Comparison of ENCODE assay signal across 1 cellular context in the genomic region with DNA sequence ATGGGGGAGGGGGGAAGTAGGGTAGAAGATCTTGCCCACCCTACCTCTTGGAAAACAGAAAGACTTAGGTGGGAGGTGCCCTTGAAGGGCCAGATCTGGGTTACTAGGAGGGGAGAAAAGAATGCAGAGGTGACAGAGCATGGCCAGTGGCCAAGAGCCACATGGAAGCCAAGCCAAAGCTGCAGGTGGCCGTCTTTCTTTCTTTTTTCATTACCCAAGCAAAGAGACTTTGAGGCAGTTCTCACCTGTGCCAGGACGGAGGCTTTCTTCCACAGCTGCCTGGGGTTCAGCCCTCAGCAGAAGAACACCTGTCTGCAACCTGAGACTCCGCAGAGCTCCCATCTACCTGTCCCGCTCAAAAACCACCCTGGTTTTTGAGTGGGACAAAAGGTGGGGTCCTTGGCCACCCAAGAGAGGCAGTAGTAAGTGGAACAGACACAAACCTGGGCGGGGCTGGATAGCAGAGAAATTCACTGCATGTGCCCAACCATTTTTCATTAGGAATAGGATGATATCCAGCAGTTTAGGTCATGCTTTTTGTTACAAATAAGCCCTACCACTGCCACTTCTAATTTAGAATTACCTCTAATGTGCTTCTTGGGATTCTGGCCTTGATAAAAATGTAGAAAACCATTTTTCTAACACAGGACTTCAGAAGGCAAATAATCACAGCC.
TF ChIP-seq lines count a peak whose summit lies in the region.

No MANE protein-coding gene starts in this region.

TF ChIP-seq in GM23338, 12 proteins besides CTCF, POLR2A, EP300 and RAD21:
- TF ChIP-seq ZNF114 (CRISPR knock-in tag; IDR thresholded peaks at IDR 0.05): no peak
- no peak for TF ChIP-seq POLR2AphosphoS5 (IDR thresholded peaks at IDR 0.05; ENCODE audit: low read depth)
- TF ChIP-seq EZH2 (IDR thresholded peaks at IDR 0.05; ENCODE audit: low read depth, unreplicated experiment): no peak
- TF ChIP-seq, protein P1, sequence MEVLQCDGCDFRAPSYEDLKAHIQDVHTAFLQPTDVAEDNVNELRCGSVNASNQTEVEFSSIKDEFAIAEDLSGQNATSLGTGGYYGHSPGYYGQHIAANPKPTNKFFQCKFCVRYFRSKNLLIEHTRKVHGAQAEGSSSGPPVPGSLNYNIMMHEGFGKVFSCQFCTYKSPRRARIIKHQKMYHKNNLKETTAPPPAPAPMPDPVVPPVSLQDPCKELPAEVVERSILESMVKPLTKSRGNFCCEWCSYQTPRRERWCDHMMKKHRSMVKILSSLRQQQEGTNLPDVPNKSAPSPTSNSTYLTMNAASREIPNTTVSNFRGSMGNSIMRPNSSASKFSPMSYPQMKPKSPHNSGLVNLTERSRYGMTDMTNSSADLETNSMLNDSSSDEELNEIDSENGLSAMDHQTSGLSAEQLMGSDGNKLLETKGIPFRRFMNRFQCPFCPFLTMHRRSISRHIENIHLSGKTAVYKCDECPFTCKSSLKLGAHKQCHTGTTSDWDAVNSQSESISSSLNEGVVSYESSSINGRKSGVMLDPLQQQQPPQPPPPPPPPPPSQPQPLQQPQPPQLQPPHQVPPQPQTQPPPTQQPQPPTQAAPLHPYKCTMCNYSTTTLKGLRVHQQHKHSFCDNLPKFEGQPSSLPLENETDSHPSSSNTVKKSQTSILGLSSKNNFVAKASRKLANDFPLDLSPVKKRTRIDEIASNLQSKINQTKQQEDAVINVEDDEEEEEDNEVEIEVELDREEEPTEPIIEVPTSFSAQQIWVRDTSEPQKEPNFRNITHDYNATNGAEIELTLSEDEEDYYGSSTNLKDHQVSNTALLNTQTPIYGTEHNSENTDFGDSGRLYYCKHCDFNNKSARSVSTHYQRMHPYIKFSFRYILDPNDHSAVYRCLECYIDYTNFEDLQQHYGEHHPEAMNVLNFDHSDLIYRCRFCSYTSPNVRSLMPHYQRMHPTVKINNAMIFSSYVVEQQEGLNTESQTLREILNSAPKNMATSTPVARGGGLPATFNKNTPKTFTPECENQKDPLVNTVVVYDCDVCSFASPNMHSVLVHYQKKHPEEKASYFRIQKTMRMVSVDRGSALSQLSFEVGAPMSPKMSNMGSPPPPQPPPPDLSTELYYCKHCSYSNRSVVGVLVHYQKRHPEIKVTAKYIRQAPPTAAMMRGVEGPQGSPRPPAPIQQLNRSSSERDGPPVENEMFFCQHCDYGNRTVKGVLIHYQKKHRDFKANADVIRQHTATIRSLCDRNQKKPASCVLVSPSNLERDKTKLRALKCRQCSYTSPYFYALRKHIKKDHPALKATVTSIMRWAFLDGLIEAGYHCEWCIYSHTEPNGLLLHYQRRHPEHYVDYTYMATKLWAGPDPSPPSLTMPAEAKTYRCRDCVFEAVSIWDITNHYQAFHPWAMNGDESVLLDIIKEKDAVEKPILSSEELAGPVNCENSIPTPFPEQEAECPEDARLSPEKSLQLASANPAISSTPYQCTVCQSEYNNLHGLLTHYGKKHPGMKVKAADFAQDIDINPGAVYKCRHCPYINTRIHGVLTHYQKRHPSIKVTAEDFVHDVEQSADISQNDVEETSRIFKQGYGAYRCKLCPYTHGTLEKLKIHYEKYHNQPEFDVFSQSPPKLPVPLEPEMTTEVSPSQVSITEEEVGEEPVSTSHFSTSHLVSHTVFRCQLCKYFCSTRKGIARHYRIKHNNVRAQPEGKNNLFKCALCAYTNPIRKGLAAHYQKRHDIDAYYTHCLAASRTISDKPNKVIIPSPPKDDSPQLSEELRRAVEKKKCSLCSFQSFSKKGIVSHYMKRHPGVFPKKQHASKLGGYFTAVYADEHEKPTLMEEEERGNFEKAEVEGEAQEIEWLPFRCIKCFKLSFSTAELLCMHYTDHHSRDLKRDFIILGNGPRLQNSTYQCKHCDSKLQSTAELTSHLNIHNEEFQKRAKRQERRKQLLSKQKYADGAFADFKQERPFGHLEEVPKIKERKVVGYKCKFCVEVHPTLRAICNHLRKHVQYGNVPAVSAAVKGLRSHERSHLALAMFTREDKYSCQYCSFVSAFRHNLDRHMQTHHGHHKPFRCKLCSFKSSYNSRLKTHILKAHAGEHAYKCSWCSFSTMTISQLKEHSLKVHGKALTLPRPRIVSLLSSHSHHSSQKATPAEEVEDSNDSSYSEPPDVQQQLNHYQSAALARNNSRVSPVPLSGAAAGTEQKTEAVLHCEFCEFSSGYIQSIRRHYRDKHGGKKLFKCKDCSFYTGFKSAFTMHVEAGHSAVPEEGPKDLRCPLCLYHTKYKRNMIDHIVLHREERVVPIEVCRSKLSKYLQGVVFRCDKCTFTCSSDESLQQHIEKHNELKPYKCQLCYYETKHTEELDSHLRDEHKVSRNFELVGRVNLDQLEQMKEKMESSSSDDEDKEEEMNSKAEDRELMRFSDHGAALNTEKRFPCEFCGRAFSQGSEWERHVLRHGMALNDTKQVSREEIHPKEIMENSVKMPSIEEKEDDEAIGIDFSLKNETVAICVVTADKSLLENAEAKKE (CRISPR knock-in tag; IDR thresholded peaks at IDR 0.05): no peak
- no peak for TF ChIP-seq NANOG (IDR thresholded peaks at IDR 0.05; ENCODE audit: borderline replicate concordance)
- TF ChIP-seq, protein P2, sequence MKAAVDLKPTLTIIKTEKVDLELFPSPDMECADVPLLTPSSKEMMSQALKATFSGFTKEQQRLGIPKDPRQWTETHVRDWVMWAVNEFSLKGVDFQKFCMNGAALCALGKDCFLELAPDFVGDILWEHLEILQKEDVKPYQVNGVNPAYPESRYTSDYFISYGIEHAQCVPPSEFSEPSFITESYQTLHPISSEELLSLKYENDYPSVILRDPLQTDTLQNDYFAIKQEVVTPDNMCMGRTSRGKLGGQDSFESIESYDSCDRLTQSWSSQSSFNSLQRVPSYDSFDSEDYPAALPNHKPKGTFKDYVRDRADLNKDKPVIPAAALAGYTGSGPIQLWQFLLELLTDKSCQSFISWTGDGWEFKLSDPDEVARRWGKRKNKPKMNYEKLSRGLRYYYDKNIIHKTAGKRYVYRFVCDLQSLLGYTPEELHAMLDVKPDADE (IDR thresholded peaks at IDR 0.05): no peak
- no peak for TF ChIP-seq EZH2phosphoT487 (IDR thresholded peaks at IDR 0.05; ENCODE audit: unreplicated experiment)
- TF ChIP-seq STAT1 (IDR thresholded peaks at IDR 0.05; ENCODE audit: unreplicated experiment): no peak
- no peak for TF ChIP-seq JUNB (IDR thresholded peaks at IDR 0.05; ENCODE audit: unreplicated experiment)
- TF ChIP-seq ZNF331 (CRISPR knock-in tag; IDR thresholded peaks at IDR 0.05; ENCODE audit: low read depth): no peak
